In the genomic region with DNA sequence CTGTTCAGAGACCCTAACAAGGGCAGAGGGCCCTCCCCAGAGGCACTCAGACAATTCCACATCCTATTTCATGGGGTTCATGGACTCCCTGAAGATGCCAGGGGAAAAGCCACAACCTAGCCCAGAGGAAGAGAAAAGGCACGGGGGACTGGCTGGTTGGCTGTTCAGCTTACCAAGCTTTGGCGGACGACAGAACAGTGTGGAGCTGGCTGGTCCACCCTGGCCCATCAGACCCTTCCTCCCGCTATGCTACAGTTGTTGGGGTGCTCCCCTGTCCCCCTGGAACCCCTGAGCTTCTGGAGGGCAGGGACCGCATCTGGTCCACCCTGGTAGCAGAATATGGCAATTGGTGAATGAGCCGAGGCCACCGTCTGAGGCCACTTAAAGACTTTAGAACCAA, we compare ENCODE assay signal across 1 cellular context.
TF ChIP-seq lines count a peak whose summit lies in the region.

No MANE protein-coding gene starts in this region.

TF ChIP-seq in HepG2, 621 proteins besides CTCF, POLR2A, EP300 and RAD21:
- TF ChIP-seq KIAA2018 (CRISPR knock-in tag; IDR thresholded peaks at IDR 0.05; ENCODE audit: borderline replicate concordance): no peak
- TF ChIP-seq ADNP (CRISPR knock-in tag; IDR thresholded peaks at IDR 0.05): no peak
- TF ChIP-seq, protein P1, sequence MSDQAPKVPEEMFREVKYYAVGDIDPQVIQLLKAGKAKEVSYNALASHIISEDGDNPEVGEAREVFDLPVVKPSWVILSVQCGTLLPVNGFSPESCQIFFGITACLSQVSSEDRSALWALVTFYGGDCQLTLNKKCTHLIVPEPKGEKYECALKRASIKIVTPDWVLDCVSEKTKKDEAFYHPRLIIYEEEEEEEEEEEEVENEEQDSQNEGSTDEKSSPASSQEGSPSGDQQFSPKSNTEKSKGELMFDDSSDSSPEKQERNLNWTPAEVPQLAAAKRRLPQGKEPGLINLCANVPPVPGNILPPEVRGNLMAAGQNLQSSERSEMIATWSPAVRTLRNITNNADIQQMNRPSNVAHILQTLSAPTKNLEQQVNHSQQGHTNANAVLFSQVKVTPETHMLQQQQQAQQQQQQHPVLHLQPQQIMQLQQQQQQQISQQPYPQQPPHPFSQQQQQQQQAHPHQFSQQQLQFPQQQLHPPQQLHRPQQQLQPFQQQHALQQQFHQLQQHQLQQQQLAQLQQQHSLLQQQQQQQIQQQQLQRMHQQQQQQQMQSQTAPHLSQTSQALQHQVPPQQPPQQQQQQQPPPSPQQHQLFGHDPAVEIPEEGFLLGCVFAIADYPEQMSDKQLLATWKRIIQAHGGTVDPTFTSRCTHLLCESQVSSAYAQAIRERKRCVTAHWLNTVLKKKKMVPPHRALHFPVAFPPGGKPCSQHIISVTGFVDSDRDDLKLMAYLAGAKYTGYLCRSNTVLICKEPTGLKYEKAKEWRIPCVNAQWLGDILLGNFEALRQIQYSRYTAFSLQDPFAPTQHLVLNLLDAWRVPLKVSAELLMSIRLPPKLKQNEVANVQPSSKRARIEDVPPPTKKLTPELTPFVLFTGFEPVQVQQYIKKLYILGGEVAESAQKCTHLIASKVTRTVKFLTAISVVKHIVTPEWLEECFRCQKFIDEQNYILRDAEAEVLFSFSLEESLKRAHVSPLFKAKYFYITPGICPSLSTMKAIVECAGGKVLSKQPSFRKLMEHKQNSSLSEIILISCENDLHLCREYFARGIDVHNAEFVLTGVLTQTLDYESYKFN (CRISPR knock-in tag; conservative IDR thresholded peaks at IDR 0.05): no peak
- TF ChIP-seq TCF7 (IDR thresholded peaks at IDR 0.05; ENCODE audit: low read depth): no peak
- no peak for TF ChIP-seq RXRA (CRISPR knock-in tag; IDR thresholded peaks at IDR 0.05)
- TF ChIP-seq ZFYVE20 (CRISPR knock-in tag; IDR thresholded peaks at IDR 0.05; ENCODE audit: borderline replicate concordance, low read depth): no peak
- no peak for TF ChIP-seq ETV5 (CRISPR knock-in tag; IDR thresholded peaks at IDR 0.05; ENCODE audit: borderline replicate concordance)
- TF ChIP-seq ZFAT (CRISPR knock-in tag; conservative IDR thresholded peaks at IDR 0.05): no peak
- TF ChIP-seq ZNF558 (CRISPR knock-in tag; IDR thresholded peaks at IDR 0.05; ENCODE audit: borderline replicate concordance): no peak
- no peak for TF ChIP-seq ZNF746 (CRISPR knock-in tag; IDR thresholded peaks at IDR 0.05)
- TF ChIP-seq MLLT10 (CRISPR knock-in tag; IDR thresholded peaks at IDR 0.05): no peak
- TF ChIP-seq, protein P2, sequence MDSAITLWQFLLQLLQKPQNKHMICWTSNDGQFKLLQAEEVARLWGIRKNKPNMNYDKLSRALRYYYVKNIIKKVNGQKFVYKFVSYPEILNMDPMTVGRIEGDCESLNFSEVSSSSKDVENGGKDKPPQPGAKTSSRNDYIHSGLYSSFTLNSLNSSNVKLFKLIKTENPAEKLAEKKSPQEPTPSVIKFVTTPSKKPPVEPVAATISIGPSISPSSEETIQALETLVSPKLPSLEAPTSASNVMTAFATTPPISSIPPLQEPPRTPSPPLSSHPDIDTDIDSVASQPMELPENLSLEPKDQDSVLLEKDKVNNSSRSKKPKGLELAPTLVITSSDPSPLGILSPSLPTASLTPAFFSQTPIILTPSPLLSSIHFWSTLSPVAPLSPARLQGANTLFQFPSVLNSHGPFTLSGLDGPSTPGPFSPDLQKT (CRISPR knock-in tag; IDR thresholded peaks at IDR 0.05; ENCODE audit: borderline replicate concordance): no peak
